ENCODE assay signal across 1 cellular context in the genomic region with DNA sequence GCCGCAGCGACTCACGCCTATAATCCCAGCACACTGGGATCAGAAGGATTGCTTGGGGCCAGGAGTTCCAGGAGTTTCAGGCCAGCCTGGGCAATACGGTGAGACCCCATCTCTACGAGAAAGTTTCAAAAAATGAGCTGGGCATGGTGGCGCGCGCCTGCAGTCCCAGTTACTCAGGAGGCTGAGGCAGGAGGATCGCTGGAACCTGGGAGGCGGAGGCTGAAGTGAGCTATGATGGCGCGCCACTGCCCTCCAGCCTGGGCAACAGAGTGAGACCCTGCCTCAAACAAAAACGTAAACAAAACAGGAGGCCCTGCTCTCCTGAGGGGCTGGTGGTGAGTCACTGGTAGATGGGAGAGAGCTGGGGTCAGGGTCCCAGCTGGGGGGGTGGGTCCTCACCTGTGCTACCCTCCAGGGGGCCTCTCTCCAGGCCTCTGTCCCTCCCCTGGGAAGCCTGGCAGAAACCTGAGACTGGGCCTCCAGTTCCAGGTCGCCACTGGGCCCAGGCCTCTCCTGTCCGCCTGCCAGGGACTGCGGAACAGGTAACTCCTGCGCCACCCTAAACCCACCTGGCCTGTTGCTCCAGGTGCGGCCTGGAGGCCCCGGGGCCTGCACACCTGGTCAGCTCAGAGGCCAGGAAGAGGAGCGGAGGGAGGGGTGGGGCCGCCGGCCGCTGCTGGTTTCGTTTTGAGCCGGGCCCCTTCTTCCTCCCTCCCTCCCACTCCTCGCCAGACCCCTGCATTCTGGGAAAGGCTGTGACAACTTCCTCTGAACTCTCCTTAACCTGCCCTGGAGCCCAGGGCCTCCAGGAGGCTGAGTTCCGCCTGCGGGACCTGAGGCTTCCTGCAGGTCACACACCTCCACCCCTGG.
TF ChIP-seq lines count a peak whose summit lies in the region.

No MANE protein-coding gene starts in this region.

TF ChIP-seq in K562, 482 proteins besides CTCF, POLR2A, EP300 and RAD21 (continued from another document and continues in another):
- TF ChIP-seq NCOA4 (IDR thresholded peaks at IDR 0.05; ENCODE audit: partially characterized antibody) (no peak), NFE2L1 (tag; IDR thresholded peaks at IDR 0.05; ENCODE audit: borderline replicate concordance, low read depth) (no peak), ZNF780A (CRISPR knock-in tag; IDR thresholded peaks at IDR 0.05) (no peak), CBX5 (IDR thresholded peaks at IDR 0.05; ENCODE audit: borderline replicate concordance, low read depth) (no peak), ZNF589 (CRISPR knock-in tag; IDR thresholded peaks at IDR 0.05; ENCODE audit: low read depth) (no peak), PRMT5 (CRISPR knock-in tag; IDR thresholded peaks at IDR 0.05) (no peak), ZFX (CRISPR knock-in tag; IDR thresholded peaks at IDR 0.05) (peak; percentile 71), GTF2F1 (IDR thresholded peaks at IDR 0.05; ENCODE audit: low read depth, low read length) (no peak), NRF1 (conservative IDR thresholded peaks at IDR 0.05 in 1 of 2, IDR thresholded peaks at IDR 0.05 in 1 of 2) (no peak), TCF3 (CRISPR knock-in tag; IDR thresholded peaks at IDR 0.05) (no peak), ZNF263 (CRISPR knock-in tag; IDR thresholded peaks at IDR 0.05; ENCODE audit: borderline replicate concordance) (0 out of 2 replicates have a peak, but pooled peaks have one; percentile 18), U2AF2 (optimal IDR thresholded peaks at IDR 0.05; ENCODE audit: low read depth, low read length) (no peak), CREB1 (IDR thresholded peaks at IDR 0.05) (no peak), CREB1 (CRISPR knock-in tag; IDR thresholded peaks at IDR 0.05) (no peak), LARP7 (IDR thresholded peaks at IDR 0.05) (no peak), ZNF586 (CRISPR knock-in tag; conservative IDR thresholded peaks at IDR 0.05) (no peak), PCBP1 (IDR thresholded peaks at IDR 0.05; ENCODE audit: low read depth, low read length, poor library complexity, severe bottlenecking) (peak; percentile 71), ZNF282 (CRISPR knock-in tag; IDR thresholded peaks at IDR 0.05) (no peak), FIP1L1 (IDR thresholded peaks at IDR 0.05; ENCODE audit: low read depth, low read length, poor library complexity, severe bottlenecking) (no peak), MYC (IDR thresholded peaks at IDR 0.05; ENCODE audit: low read depth, low read length) (peak; percentile 44; the same call in 1 of the 2 replicates), MYC (CRISPR knock-in tag; IDR thresholded peaks at IDR 0.05; ENCODE audit: borderline replicate concordance, low read depth) (no peak), ZNF668 (CRISPR knock-in tag; IDR thresholded peaks at IDR 0.05) (no peak), SAFB (IDR thresholded peaks at IDR 0.05; ENCODE audit: borderline replicate concordance, low read depth, low read length) (no peak), ARHGAP35 (IDR thresholded peaks at IDR 0.05; ENCODE audit: partially characterized antibody) (no peak), ZNF24 (IDR thresholded peaks at IDR 0.05) (no peak)
- TF ChIP-seq, protein P1, sequence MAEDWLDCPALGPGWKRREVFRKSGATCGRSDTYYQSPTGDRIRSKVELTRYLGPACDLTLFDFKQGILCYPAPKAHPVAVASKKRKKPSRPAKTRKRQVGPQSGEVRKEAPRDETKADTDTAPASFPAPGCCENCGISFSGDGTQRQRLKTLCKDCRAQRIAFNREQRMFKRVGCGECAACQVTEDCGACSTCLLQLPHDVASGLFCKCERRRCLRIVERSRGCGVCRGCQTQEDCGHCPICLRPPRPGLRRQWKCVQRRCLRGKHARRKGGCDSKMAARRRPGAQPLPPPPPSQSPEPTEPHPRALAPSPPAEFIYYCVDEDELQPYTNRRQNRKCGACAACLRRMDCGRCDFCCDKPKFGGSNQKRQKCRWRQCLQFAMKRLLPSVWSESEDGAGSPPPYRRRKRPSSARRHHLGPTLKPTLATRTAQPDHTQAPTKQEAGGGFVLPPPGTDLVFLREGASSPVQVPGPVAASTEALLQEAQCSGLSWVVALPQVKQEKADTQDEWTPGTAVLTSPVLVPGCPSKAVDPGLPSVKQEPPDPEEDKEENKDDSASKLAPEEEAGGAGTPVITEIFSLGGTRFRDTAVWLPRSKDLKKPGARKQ (CRISPR knock-in tag; IDR thresholded peaks at IDR 0.05), result no peak
- TF ChIP-seq, protein P2, sequence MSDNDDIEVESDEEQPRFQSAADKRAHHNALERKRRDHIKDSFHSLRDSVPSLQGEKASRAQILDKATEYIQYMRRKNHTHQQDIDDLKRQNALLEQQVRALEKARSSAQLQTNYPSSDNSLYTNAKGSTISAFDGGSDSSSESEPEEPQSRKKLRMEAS (CRISPR knock-in tag; IDR thresholded peaks at IDR 0.05), result peak; percentile 77
- TF ChIP-seq, protein P3, sequence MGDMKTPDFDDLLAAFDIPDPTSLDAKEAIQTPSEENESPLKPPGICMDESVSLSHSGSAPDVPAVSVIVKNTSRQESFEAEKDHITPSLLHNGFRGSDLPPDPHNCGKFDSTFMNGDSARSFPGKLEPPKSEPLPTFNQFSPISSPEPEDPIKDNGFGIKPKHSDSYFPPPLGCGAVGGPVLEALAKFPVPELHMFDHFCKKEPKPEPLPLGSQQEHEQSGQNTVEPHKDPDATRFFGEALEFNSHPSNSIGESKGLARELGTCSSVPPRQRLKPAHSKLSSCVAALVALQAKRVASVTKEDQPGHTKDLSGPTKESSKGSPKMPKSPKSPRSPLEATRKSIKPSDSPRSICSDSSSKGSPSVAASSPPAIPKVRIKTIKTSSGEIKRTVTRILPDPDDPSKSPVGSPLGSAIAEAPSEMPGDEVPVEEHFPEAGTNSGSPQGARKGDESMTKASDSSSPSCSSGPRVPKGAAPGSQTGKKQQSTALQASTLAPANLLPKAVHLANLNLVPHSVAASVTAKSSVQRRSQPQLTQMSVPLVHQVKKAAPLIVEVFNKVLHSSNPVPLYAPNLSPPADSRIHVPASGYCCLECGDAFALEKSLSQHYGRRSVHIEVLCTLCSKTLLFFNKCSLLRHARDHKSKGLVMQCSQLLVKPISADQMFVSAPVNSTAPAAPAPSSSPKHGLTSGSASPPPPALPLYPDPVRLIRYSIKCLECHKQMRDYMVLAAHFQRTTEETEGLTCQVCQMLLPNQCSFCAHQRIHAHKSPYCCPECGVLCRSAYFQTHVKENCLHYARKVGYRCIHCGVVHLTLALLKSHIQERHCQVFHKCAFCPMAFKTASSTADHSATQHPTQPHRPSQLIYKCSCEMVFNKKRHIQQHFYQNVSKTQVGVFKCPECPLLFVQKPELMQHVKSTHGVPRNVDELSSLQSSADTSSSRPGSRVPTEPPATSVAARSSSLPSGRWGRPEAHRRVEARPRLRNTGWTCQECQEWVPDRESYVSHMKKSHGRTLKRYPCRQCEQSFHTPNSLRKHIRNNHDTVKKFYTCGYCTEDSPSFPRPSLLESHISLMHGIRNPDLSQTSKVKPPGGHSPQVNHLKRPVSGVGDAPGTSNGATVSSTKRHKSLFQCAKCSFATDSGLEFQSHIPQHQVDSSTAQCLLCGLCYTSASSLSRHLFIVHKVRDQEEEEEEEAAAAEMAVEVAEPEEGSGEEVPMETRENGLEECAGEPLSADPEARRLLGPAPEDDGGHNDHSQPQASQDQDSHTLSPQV (IDR thresholded peaks at IDR 0.05), result 0 out of 2 replicates have a peak, but pooled peaks have one; percentile 30
- TF ChIP-seq, protein P4, sequence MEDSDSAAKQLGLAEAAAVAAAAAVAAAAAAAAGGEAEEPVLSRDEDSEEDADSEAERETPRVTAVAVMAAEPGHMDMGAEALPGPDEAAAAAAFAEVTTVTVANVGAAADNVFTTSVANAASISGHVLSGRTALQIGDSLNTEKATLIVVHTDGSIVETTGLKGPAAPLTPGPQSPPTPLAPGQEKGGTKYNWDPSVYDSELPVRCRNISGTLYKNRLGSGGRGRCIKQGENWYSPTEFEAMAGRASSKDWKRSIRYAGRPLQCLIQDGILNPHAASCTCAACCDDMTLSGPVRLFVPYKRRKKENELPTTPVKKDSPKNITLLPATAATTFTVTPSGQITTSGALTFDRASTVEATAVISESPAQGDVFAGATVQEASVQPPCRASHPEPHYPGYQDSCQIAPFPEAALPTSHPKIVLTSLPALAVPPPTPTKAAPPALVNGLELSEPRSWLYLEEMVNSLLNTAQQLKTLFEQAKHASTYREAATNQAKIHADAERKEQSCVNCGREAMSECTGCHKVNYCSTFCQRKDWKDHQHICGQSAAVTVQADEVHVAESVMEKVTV (CRISPR knock-in tag; IDR thresholded peaks at IDR 0.05), result no peak
- TF ChIP-seq, protein P5, sequence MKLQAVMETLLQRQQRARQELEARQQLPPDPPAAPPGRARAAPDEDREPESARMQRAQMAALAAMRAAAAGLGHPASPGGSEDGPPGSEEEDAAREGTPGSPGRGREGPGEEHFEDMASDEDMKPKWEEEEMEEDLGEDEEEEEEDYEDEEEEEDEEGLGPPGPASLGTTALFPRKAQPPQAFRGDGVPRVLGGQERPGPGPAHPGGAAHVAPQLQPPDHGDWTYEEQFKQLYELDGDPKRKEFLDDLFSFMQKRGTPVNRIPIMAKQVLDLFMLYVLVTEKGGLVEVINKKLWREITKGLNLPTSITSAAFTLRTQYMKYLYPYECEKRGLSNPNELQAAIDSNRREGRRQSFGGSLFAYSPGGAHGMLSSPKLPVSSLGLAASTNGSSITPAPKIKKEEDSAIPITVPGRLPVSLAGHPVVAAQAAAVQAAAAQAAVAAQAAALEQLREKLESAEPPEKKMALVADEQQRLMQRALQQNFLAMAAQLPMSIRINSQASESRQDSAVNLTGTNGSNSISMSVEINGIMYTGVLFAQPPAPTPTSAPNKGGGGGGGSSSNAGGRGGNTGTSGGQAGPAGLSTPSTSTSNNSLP (IDR thresholded peaks at IDR 0.05; ENCODE audit: borderline replicate concordance, low read depth, low read length), result no peak
- TF ChIP-seq, protein P6, sequence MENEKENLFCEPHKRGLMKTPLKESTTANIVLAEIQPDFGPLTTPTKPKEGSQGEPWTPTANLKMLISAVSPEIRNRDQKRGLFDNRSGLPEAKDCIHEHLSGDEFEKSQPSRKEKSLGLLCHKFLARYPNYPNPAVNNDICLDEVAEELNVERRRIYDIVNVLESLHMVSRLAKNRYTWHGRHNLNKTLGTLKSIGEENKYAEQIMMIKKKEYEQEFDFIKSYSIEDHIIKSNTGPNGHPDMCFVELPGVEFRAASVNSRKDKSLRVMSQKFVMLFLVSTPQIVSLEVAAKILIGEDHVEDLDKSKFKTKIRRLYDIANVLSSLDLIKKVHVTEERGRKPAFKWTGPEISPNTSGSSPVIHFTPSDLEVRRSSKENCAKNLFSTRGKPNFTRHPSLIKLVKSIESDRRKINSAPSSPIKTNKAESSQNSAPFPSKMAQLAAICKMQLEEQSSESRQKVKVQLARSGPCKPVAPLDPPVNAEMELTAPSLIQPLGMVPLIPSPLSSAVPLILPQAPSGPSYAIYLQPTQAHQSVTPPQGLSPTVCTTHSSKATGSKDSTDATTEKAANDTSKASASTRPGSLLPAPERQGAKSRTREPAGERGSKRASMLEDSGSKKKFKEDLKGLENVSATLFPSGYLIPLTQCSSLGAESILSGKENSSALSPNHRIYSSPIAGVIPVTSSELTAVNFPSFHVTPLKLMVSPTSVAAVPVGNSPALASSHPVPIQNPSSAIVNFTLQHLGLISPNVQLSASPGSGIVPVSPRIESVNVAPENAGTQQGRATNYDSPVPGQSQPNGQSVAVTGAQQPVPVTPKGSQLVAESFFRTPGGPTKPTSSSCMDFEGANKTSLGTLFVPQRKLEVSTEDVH (IDR thresholded peaks at IDR 0.05; ENCODE audit: low read depth, partially characterized antibody), result no peak
- TF ChIP-seq, protein P7, sequence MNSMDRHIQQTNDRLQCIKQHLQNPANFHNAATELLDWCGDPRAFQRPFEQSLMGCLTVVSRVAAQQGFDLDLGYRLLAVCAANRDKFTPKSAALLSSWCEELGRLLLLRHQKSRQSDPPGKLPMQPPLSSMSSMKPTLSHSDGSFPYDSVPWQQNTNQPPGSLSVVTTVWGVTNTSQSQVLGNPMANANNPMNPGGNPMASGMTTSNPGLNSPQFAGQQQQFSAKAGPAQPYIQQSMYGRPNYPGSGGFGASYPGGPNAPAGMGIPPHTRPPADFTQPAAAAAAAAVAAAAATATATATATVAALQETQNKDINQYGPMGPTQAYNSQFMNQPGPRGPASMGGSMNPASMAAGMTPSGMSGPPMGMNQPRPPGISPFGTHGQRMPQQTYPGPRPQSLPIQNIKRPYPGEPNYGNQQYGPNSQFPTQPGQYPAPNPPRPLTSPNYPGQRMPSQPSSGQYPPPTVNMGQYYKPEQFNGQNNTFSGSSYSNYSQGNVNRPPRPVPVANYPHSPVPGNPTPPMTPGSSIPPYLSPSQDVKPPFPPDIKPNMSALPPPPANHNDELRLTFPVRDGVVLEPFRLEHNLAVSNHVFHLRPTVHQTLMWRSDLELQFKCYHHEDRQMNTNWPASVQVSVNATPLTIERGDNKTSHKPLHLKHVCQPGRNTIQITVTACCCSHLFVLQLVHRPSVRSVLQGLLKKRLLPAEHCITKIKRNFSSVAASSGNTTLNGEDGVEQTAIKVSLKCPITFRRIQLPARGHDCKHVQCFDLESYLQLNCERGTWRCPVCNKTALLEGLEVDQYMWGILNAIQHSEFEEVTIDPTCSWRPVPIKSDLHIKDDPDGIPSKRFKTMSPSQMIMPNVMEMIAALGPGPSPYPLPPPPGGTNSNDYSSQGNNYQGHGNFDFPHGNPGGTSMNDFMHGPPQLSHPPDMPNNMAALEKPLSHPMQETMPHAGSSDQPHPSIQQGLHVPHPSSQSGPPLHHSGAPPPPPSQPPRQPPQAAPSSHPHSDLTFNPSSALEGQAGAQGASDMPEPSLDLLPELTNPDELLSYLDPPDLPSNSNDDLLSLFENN (IDR thresholded peaks at IDR 0.05; ENCODE audit: low read depth in 2 of 2, low read length in 2 of 2), result no peak
- TF ChIP-seq, protein P8, sequence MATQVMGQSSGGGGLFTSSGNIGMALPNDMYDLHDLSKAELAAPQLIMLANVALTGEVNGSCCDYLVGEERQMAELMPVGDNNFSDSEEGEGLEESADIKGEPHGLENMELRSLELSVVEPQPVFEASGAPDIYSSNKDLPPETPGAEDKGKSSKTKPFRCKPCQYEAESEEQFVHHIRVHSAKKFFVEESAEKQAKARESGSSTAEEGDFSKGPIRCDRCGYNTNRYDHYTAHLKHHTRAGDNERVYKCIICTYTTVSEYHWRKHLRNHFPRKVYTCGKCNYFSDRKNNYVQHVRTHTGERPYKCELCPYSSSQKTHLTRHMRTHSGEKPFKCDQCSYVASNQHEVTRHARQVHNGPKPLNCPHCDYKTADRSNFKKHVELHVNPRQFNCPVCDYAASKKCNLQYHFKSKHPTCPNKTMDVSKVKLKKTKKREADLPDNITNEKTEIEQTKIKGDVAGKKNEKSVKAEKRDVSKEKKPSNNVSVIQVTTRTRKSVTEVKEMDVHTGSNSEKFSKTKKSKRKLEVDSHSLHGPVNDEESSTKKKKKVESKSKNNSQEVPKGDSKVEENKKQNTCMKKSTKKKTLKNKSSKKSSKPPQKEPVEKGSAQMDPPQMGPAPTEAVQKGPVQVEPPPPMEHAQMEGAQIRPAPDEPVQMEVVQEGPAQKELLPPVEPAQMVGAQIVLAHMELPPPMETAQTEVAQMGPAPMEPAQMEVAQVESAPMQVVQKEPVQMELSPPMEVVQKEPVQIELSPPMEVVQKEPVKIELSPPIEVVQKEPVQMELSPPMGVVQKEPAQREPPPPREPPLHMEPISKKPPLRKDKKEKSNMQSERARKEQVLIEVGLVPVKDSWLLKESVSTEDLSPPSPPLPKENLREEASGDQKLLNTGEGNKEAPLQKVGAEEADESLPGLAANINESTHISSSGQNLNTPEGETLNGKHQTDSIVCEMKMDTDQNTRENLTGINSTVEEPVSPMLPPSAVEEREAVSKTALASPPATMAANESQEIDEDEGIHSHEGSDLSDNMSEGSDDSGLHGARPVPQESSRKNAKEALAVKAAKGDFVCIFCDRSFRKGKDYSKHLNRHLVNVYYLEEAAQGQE (CRISPR knock-in tag; IDR thresholded peaks at IDR 0.05; ENCODE audit: low read depth), result no peak
- TF ChIP-seq, protein P9, sequence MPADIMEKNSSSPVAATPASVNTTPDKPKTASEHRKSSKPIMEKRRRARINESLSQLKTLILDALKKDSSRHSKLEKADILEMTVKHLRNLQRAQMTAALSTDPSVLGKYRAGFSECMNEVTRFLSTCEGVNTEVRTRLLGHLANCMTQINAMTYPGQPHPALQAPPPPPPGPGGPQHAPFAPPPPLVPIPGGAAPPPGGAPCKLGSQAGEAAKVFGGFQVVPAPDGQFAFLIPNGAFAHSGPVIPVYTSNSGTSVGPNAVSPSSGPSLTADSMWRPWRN (IDR thresholded peaks at IDR 0.05; ENCODE audit: low read depth), result no peak
